ENCODE assay signal across 8 cellular contexts in genomic region chr19:35908977-35909683, GRCh38. TPM values are rescaled to one million over a fixed set of nuclear protein-coding genes. Genes with fewer than 3 reads are reported as not detected.
A peak's percentile ranks its signal among the peaks of the same experiment; 100 is the strongest.
DNase-seq lines count a peak whose midpoint lies in the region; ATAC-seq and TF ChIP-seq lines count a peak whose summit lies in the region.

No MANE protein-coding gene starts in this region.

- H4K5ac ChIP-seq in H9 (ENCODE audit: insufficient read length, low read depth, low read length) = no peak overlapping the region

- H3K4me2 ChIP-seq in H9 (ENCODE audit: insufficient read depth, insufficient read length, low read length) = no peak overlapping the region

- H3K79me1 ChIP-seq in H9 (ENCODE audit: insufficient read depth, low read depth, low read length, poor library complexity, severe bottlenecking) = no peaks in the 10 kb centered on the region

- no peaks in the 10 kb centered on the region for H3K79me2 ChIP-seq in H9 (ENCODE audit: insufficient read depth, low read length)

- POLR2A ChIA-PET in activated naive CD8-positive, alpha-beta T cell treated with anti-CD3 and anti-CD28 coated beads, Interleukin-2, amount 10 ng/mL, durations not matched to agents 7 days and 5 days (lab: Charles Lee) = interaction anchor here (0.8 kb wide), 1 partner anchor 22 kb away, joined by 3 read pairs; no protein-coding TSS in a partner anchor

- H3K9me3 ChIP-seq in H9 (ENCODE audit: control insufficient read depth, low read depth, low read length) = no peaks in the 10 kb centered on the region

- no peak overlapping the region for H3K56ac ChIP-seq in H9 (ENCODE audit: insufficient read length, low read depth, low read length)

- H3K23ac ChIP-seq in H9 (ENCODE audit: insufficient read length, low read depth, low read length) = no peak overlapping the region

- H2BK120ac ChIP-seq in H9 (ENCODE audit: low read depth, low read length, poor library complexity, severe bottlenecking) = no peak overlapping the region

- no peak overlapping the region for H2BK5ac ChIP-seq in H9 (ENCODE audit: insufficient read length, low read length)

- no peak overlapping the region for H4K8ac ChIP-seq in H9 (replicated peaks; ENCODE audit: insufficient read length, low read depth, low read length)

- no peak overlapping the region for H2BK15ac ChIP-seq in H9 (ENCODE audit: low read depth, low read length)

- no peak for TF ChIP-seq CTCF in H9 (conservative IDR thresholded peaks at IDR 0.05)

- H3K4me3 Mint-ChIP-seq in H9 = peak overlapping the region in 1 of 2 experiments; percentile 8; a peak in 1 of 5 replicates
- peak overlapping the region; percentile 7 for H3K4me3 Mint-ChIP-seq in activated naive CD8-positive, alpha-beta T cell treated with anti-CD3 and anti-CD28 coated beads, Interleukin-2, amount 10 ng/mL, durations not matched to agents 7 days and 5 days

- no peaks in the 10 kb centered on the region for H4K20me1 ChIP-seq in H9 (ENCODE audit: control insufficient read depth, insufficient read depth, insufficient read length)

- H3K36me3 Mint-ChIP-seq in H9 (ENCODE audit: insufficient read depth in 1 of 3, low read depth in 3 of 3) = no peaks in the 10 kb centered on the region
- H3K36me3 Mint-ChIP-seq in activated naive CD8-positive, alpha-beta T cell treated with anti-CD3 and anti-CD28 coated beads, Interleukin-2, amount 10 ng/mL, durations not matched to agents 7 days and 5 days = peaks cover 2% of the 10 kb centered on the region

- no peak overlapping the region for H2BK20ac ChIP-seq in H9 (ENCODE audit: low read depth, low read length, poor library complexity, severe bottlenecking)

- no peak overlapping the region for H3T11ph ChIP-seq in H9 (ENCODE audit: low read length)

- no peak overlapping the region for H2AK5ac ChIP-seq in H9 (ENCODE audit: insufficient read length, low read length)

- no CpG with 5 or more reads among the region's 10 CpGs for WGBS in H9 (ENCODE audit: extremely low coverage, insufficient read length, low lambda C conversion rate)

- H3K27me3 Mint-ChIP-seq in H9 (ENCODE audit: low read depth) = no peaks in the 10 kb centered on the region; the same call in 1 of the 2 replicates
- no peaks in the 10 kb centered on the region for H3K27me3 Mint-ChIP-seq in activated naive CD8-positive, alpha-beta T cell treated with anti-CD3 and anti-CD28 coated beads, Interleukin-2, amount 10 ng/mL, durations not matched to agents 7 days and 5 days

- H3K18ac ChIP-seq in H9 (ENCODE audit: insufficient read length, low read depth, low read length) = no peak overlapping the region

- peak overlapping the region; percentile 59; the same call in 1 of the 2 replicates for H3K14ac ChIP-seq in H9 (ENCODE audit: insufficient read depth, low read length)

- in situ Hi-C loops in ACHN (cut with HindIII; ENCODE audit: low pct_ligation_motif_present, low pct_unique_long_range_greater_than_20kb, low sequenced_read_pairs) = no loop called here

- H3K4me1 Mint-ChIP-seq in H9 = peaks cover 4 to 23% of the 10 kb centered on the region in 2 experiments
- H3K4me1 Mint-ChIP-seq in activated naive CD8-positive, alpha-beta T cell treated with anti-CD3 and anti-CD28 coated beads, Interleukin-2, amount 10 ng/mL, durations not matched to agents 7 days and 5 days = peaks cover 26% of the 10 kb centered on the region

- H2BK12ac ChIP-seq in H9 (ENCODE audit: insufficient read length, low read depth, low read length) = no peak overlapping the region

- H3K4me1 ChIP-seq in H9 (ENCODE audit: insufficient read depth, low read length) = peaks cover 2% of the 10 kb centered on the region; the same call in 1 of the 2 replicates

- DNase-seq in AML-193 (lab: John Stamatoyannopoulos, UW) (peak; percentile 98), H9 (no peak), midbrain (lab: John Stamatoyannopoulos, UW) (peak; percentile 50), ACHN (no peak), NCI-H526 treated with DMSO at 0.1 percent for 48 hours (lab: John Stamatoyannopoulos, UW) (no peak), AG08396 (ENCODE audit: low spot score) (no peak)
- DNase-seq in activated naive CD8-positive, alpha-beta T cell treated with anti-CD3 and anti-CD28 coated beads, Interleukin-2, amount 10 ng/mL, durations not matched to agents 7 days and 5 days = no peak
- no peak for DNase-seq in activated CD8-positive, alpha-beta memory T cell treated with anti-CD3 and anti-CD28 coated beads, Interleukin-2, amount 50 U/mL, for 4 hours

- ATAC-seq in activated naive CD8-positive, alpha-beta T cell treated with anti-CD3 and anti-CD28 coated beads, Interleukin-2, amount 10 ng/mL, durations not matched to agents 7 days and 5 days (ENCODE audit: low read depth) = peak; percentile 30

- no peak overlapping the region for H3K4ac ChIP-seq in H9 (ENCODE audit: low read depth, low read length)

- H3K27me3 ChIP-seq in H9 (ENCODE audit: insufficient read depth, low read length) = no peaks in the 10 kb centered on the region

- H3K23me2 ChIP-seq in H9 (ENCODE audit: insufficient read length, low read depth, low read length, poor library complexity, severe bottlenecking) = no peaks in the 10 kb centered on the region

- no peak overlapping the region for H3K27ac ChIP-seq in H9 (ENCODE audit: insufficient read length, low read depth, low read length)

- no peak overlapping the region for H3K27ac Mint-ChIP-seq in H9
- peak overlapping the region; percentile 44 for H3K27ac Mint-ChIP-seq in activated naive CD8-positive, alpha-beta T cell treated with anti-CD3 and anti-CD28 coated beads, Interleukin-2, amount 10 ng/mL, durations not matched to agents 7 days and 5 days

- no peak overlapping the region for H2AFZ ChIP-seq in H9 (ENCODE audit: low read length)

- H3K9ac ChIP-seq in H9 (ENCODE audit: extremely low read depth, insufficient read length, low read length) = no peak overlapping the region

- no peak overlapping the region for H4K91ac ChIP-seq in H9 (ENCODE audit: insufficient read length, low read depth, low read length)

- no peaks in the 10 kb centered on the region; a peak in 1 of 5 replicates for H3K9me3 Mint-ChIP-seq in H9
- no peaks in the 10 kb centered on the region for H3K9me3 Mint-ChIP-seq in activated naive CD8-positive, alpha-beta T cell treated with anti-CD3 and anti-CD28 coated beads, Interleukin-2, amount 10 ng/mL, durations not matched to agents 7 days and 5 days

RNA-seq across cellular contexts. Expression of gene TYROBP, which starts 1.0 kb away (rescaled TPM):
- not detected in 2 replicates for total RNA-seq in H9 (2021)
- total RNA-seq in activated naive CD8-positive, alpha-beta T cell treated with anti-CD3 and anti-CD28 coated beads, Interleukin-2, amount 10 ng/mL, durations not matched to agents 7 days and 5 days = 10 to 100 TPM; 10.6 to 11.2 TPM

RNA-seq across cellular contexts. Expression of gene HCST, which starts 6.8 kb away (rescaled TPM):
- total RNA-seq in H9 (2021) = 0.68 and 1.8 TPM in 2 replicates
- total RNA-seq in activated naive CD8-positive, alpha-beta T cell treated with anti-CD3 and anti-CD28 coated beads, Interleukin-2, amount 10 ng/mL, durations not matched to agents 7 days and 5 days = 100 to 1,000 TPM; 186 to 190 TPM

RNA-seq across cellular contexts. Expression of gene NFKBID, which starts 8.8 kb away (rescaled TPM):
- total RNA-seq in H9 (2021) = 18.4 and 18.8 TPM in 2 replicates
- 10 to 100 TPM; 40.7 to 48.7 TPM for total RNA-seq in activated naive CD8-positive, alpha-beta T cell treated with anti-CD3 and anti-CD28 coated beads, Interleukin-2, amount 10 ng/mL, durations not matched to agents 7 days and 5 days

RNA-seq across cellular contexts. Expression of gene LRFN3, which starts 27.0 kb away (rescaled TPM):
- total RNA-seq in H9 (2021) = 18.4 and 20.5 TPM in 2 replicates
- total RNA-seq in activated naive CD8-positive, alpha-beta T cell treated with anti-CD3 and anti-CD28 coated beads, Interleukin-2, amount 10 ng/mL, durations not matched to agents 7 days and 5 days = 10 to 100 TPM; 10.7 to 12.4 TPM

RNA-seq across cellular contexts. Expression of gene APLP1, which starts 40.8 kb away (rescaled TPM):
- 29.9 and 36.9 TPM in 2 replicates for total RNA-seq in H9 (2021)
- 1 to 10 TPM; 1.2 to 1.4 TPM for total RNA-seq in activated naive CD8-positive, alpha-beta T cell treated with anti-CD3 and anti-CD28 coated beads, Interleukin-2, amount 10 ng/mL, durations not matched to agents 7 days and 5 days

Comparison
In these comparisons a context has a peak if more than half of its experiments do, and no peak if none do; other contexts are left out.
1. DNase-seq: peak in AML-193 (2 of 2) and midbrain (single experiment); none in H9 (single experiment), activated naive CD8-positive, alpha-beta T cell treated with anti-CD3 and anti-CD28 coated beads, Interleukin-2, amount 10 ng/mL, durations not matched to agents 7 days and 5 days (single experiment), ACHN (single experiment), NCI-H526 treated with DMSO at 0.1 percent for 48 hours (single experiment), AG08396 (single experiment) and activated CD8-positive, alpha-beta memory T cell treated with anti-CD3 and anti-CD28 coated beads, Interleukin-2, amount 50 U/mL, for 4 hours (single experiment).
2. RNA of gene TYROBP, which starts 1.0 kb away (total RNA-seq): 10.6 to 11.2 TPM in activated naive CD8-positive, alpha-beta T cell treated with anti-CD3 and anti-CD28 coated beads, Interleukin-2, amount 10 ng/mL, durations not matched to agents 7 days and 5 days; not detected in H9; every median in the first group is over 10 times any median in the second.
3. RNA of gene HCST, which starts 6.8 kb away (total RNA-seq): 186 to 190 TPM in activated naive CD8-positive, alpha-beta T cell treated with anti-CD3 and anti-CD28 coated beads, Interleukin-2, amount 10 ng/mL, durations not matched to agents 7 days and 5 days; 0.68 to 1.8 TPM in H9; every median in the first group is over 10 times any median in the second.